Comparison of ENCODE assay signal across 1 cellular context in the genomic region with DNA sequence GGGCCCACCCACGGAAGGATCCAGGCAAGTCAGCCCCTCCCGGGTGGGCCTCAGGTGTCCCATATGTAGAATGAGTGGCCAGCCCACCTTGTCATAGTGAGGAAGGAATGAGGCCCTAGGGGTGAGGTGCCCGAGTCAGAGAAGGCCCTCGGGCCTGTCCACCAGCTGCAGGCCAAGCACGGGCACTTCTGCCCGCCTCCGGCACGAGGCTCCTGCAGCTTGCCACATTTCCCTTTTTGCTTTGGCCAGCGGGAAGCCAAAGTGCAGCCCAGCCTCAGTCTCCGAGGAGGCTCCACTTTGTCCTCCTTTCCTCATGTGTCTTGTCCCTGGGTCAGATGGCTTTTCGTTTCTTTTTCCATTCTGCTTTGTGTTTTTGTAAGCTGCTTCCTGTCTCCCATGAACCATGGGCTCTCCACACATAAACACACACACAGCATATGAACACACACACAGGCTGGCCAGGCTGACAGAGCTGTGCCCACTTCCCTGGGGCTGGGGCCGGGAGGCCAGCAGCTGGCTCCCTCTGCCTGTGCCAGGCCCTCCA.
TF ChIP-seq lines count a peak whose summit lies in the region.

No MANE protein-coding gene starts in this region.

TF ChIP-seq in GM12878, 131 proteins besides CTCF, POLR2A, EP300 and RAD21 (continued from another document):
- TF ChIP-seq, protein P1, sequence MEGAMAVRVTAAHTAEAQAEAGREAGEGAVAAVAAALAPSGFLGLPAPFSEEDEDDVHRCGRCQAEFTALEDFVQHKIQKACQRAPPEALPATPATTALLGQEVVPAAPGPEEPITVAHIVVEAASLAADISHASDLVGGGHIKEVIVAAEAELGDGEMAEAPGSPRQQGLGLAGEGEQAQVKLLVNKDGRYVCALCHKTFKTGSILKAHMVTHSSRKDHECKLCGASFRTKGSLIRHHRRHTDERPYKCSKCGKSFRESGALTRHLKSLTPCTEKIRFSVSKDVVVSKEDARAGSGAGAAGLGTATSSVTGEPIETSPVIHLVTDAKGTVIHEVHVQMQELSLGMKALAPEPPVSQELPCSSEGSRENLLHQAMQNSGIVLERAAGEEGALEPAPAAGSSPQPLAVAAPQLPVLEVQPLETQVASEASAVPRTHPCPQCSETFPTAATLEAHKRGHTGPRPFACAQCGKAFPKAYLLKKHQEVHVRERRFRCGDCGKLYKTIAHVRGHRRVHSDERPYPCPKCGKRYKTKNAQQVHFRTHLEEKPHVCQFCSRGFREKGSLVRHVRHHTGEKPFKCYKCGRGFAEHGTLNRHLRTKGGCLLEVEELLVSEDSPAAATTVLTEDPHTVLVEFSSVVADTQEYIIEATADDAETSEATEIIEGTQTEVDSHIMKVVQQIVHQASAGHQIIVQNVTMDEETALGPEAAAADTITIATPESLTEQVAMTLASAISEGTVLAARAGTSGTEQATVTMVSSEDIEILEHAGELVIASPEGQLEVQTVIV (IDR thresholded peaks at IDR 0.05; ENCODE audit: borderline replicate concordance, partially characterized antibody), result no peak
- TF ChIP-seq, protein P2, sequence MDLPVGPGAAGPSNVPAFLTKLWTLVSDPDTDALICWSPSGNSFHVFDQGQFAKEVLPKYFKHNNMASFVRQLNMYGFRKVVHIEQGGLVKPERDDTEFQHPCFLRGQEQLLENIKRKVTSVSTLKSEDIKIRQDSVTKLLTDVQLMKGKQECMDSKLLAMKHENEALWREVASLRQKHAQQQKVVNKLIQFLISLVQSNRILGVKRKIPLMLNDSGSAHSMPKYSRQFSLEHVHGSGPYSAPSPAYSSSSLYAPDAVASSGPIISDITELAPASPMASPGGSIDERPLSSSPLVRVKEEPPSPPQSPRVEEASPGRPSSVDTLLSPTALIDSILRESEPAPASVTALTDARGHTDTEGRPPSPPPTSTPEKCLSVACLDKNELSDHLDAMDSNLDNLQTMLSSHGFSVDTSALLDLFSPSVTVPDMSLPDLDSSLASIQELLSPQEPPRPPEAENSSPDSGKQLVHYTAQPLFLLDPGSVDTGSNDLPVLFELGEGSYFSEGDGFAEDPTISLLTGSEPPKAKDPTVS (IDR thresholded peaks at IDR 0.05; ENCODE audit: low read depth, low read length), result no peak
- TF ChIP-seq STAT1 (conservative IDR thresholded peaks at IDR 0.05), result no peak
- TF ChIP-seq, protein P3, sequence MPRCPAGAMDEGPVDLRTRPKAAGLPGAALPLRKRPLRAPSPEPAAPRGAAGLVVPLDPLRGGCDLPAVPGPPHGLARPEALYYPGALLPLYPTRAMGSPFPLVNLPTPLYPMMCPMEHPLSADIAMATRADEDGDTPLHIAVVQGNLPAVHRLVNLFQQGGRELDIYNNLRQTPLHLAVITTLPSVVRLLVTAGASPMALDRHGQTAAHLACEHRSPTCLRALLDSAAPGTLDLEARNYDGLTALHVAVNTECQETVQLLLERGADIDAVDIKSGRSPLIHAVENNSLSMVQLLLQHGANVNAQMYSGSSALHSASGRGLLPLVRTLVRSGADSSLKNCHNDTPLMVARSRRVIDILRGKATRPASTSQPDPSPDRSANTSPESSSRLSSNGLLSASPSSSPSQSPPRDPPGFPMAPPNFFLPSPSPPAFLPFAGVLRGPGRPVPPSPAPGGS (IDR thresholded peaks at IDR 0.05; ENCODE audit: borderline replicate concordance, insufficient read depth, low read depth, low read length, poor library complexity, severe bottlenecking), result no peak
- TF ChIP-seq, protein P4, sequence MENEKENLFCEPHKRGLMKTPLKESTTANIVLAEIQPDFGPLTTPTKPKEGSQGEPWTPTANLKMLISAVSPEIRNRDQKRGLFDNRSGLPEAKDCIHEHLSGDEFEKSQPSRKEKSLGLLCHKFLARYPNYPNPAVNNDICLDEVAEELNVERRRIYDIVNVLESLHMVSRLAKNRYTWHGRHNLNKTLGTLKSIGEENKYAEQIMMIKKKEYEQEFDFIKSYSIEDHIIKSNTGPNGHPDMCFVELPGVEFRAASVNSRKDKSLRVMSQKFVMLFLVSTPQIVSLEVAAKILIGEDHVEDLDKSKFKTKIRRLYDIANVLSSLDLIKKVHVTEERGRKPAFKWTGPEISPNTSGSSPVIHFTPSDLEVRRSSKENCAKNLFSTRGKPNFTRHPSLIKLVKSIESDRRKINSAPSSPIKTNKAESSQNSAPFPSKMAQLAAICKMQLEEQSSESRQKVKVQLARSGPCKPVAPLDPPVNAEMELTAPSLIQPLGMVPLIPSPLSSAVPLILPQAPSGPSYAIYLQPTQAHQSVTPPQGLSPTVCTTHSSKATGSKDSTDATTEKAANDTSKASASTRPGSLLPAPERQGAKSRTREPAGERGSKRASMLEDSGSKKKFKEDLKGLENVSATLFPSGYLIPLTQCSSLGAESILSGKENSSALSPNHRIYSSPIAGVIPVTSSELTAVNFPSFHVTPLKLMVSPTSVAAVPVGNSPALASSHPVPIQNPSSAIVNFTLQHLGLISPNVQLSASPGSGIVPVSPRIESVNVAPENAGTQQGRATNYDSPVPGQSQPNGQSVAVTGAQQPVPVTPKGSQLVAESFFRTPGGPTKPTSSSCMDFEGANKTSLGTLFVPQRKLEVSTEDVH (IDR thresholded peaks at IDR 0.05; ENCODE audit: low read depth, partially characterized antibody), result no peak
- TF ChIP-seq, protein P5, sequence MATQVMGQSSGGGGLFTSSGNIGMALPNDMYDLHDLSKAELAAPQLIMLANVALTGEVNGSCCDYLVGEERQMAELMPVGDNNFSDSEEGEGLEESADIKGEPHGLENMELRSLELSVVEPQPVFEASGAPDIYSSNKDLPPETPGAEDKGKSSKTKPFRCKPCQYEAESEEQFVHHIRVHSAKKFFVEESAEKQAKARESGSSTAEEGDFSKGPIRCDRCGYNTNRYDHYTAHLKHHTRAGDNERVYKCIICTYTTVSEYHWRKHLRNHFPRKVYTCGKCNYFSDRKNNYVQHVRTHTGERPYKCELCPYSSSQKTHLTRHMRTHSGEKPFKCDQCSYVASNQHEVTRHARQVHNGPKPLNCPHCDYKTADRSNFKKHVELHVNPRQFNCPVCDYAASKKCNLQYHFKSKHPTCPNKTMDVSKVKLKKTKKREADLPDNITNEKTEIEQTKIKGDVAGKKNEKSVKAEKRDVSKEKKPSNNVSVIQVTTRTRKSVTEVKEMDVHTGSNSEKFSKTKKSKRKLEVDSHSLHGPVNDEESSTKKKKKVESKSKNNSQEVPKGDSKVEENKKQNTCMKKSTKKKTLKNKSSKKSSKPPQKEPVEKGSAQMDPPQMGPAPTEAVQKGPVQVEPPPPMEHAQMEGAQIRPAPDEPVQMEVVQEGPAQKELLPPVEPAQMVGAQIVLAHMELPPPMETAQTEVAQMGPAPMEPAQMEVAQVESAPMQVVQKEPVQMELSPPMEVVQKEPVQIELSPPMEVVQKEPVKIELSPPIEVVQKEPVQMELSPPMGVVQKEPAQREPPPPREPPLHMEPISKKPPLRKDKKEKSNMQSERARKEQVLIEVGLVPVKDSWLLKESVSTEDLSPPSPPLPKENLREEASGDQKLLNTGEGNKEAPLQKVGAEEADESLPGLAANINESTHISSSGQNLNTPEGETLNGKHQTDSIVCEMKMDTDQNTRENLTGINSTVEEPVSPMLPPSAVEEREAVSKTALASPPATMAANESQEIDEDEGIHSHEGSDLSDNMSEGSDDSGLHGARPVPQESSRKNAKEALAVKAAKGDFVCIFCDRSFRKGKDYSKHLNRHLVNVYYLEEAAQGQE (IDR thresholded peaks at IDR 0.05; ENCODE audit: low read depth, low read length), result no peak
- no peak for TF ChIP-seq ZNF274 (IDR thresholded peaks at IDR 0.05; ENCODE audit: insufficient read depth, insufficient read length)
- no peak for TF ChIP-seq KDM1A (IDR thresholded peaks at IDR 0.05; ENCODE audit: borderline replicate concordance)
- TF ChIP-seq, protein P6, sequence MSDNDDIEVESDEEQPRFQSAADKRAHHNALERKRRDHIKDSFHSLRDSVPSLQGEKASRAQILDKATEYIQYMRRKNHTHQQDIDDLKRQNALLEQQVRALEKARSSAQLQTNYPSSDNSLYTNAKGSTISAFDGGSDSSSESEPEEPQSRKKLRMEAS (IDR thresholded peaks at IDR 0.05; ENCODE audit: low read depth, low read length), result no peak
- no peak for TF ChIP-seq SIN3A (IDR thresholded peaks at IDR 0.05; ENCODE audit: low read depth, low read length)
- TF ChIP-seq JUND (IDR thresholded peaks at IDR 0.05; ENCODE audit: low read depth, low read length), result no peak
